Comparison of ENCODE assay signal across 8 cellular contexts in the genomic region with DNA sequence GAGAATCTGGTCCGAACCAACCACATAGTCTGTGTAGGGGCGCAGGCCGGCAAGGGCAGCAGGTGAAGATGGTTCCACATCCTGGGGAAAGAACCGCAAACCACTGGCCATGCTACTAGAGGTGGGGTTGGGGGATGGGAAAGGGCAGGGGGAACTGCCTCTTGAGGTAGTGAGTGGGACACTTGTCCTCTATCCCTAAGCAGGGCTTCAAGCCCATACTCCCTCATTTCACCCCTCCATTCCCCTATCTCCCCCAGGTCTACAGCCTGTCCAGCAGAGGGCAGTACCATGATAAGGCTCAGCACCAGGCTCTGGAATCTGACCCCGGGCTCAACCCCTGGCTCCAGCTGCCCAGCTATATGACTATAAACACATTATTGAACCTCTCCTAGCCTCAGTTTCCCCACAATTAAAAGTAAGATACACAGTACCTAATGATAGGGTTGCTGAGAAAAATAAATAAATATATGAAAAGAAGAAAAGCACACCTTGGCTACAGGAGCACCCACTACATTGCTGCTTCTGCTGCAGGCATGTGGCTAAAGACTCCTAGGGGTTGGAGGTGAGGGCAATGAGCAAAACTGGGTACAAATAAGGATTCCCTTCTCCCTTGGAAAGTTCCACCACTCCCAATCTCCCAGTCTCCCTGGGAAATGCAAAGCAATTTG. TPM values are rescaled to one million over a fixed set of nuclear protein-coding genes. Genes with fewer than 3 reads are reported as not detected.
DNase-seq lines count a peak whose midpoint lies in the region; ATAC-seq, FAIRE-seq and TF ChIP-seq lines count a peak whose summit lies in the region.

No MANE protein-coding gene starts in this region.

- DNase-seq in AG10803 (ENCODE audit: low read depth) (peak; percentile 41), T-cell (peak in 23 of 34 experiments; percentile 26 to 53 (median 37)), bronchial epithelial cell (ENCODE audit: low read depth) (peak; percentile 35), lung microvascular endothelial cell (ENCODE audit: low read depth in 2 of 2) (peak; percentile 50 to 59), type B pancreatic cell (ENCODE audit: extremely low spot score, unreplicated experiment) (no peak), NCI-H1694 treated with DMSO at 0.1 percent for 48 hours (lab: John Stamatoyannopoulos, UW) (no peak)

- POLR2A ChIA-PET in T-cell (lab: Charles Lee) = no interaction called here

- ATAC-seq in GM18505 (IDR thresholded peaks at IDR 0.05; ENCODE audit: unreplicated experiment) (peak; percentile 52), HG03442 (IDR thresholded peaks at IDR 0.05; ENCODE audit: unreplicated experiment) (peak; percentile 76), T-cell (replicated peaks in 1 of 4) (peak; percentile 42 to 71 (median 62))

- H3K4me3 ChIP-seq in AG10803 (ENCODE audit: low read length) (no peak overlapping the region), bronchial epithelial cell (ENCODE audit: low read depth, low read length) (no peak overlapping the region)

- no peaks in the 10 kb centered on the region for H3K9me3 Mint-ChIP-seq in T-cell
- H3K9me3 Mint-ChIP-seq in type B pancreatic cell = no peaks in the 10 kb centered on the region

- no peak for FAIRE-seq in bronchial epithelial cell (lab: Jason Lieb, UNC)

- H3K4me3 Mint-ChIP-seq in T-cell (no peak overlapping the region), type B pancreatic cell (no peak overlapping the region)

- H3K27ac Mint-ChIP-seq in T-cell = peak overlapping the region; percentile 25 to 76
- no peak overlapping the region for H3K27ac Mint-ChIP-seq in type B pancreatic cell

- peak; percentile 74 for TF ChIP-seq CTCF in AG10803 (conservative IDR thresholded peaks at IDR 0.05; ENCODE audit: low read length)
- peak; percentile 74 for TF ChIP-seq CTCF in bronchial epithelial cell (IDR thresholded peaks at IDR 0.05; ENCODE audit: insufficient read depth, low read length, severe bottlenecking)
- peak; percentile 71 for TF ChIP-seq CTCF in type B pancreatic cell (conservative IDR thresholded peaks at IDR 0.05)

- no peak for TF ChIP-seq POLR2A in GM18505 (IDR thresholded peaks at IDR 0.05; ENCODE audit: borderline replicate concordance, extremely low read depth, insufficient read depth, insufficient read length)

- H3K27me3 Mint-ChIP-seq in T-cell = no peaks in the 10 kb centered on the region
- no peaks in the 10 kb centered on the region for H3K27me3 Mint-ChIP-seq in type B pancreatic cell

- H3K36me3 ChIP-seq in bronchial epithelial cell (ENCODE audit: control insufficient read depth, insufficient read depth, low read length) = peaks cover 16% of the 10 kb centered on the region

- H3K4me1 Mint-ChIP-seq in T-cell = peaks cover 36 to 46% (median 41%) of the 10 kb centered on the region in 3 donors
- H3K4me1 Mint-ChIP-seq in type B pancreatic cell (ENCODE audit: unreplicated experiment) = peaks cover 14% of the 10 kb centered on the region

- H3K36me3 Mint-ChIP-seq in T-cell = peaks cover 14% of the 10 kb centered on the region
- H3K36me3 Mint-ChIP-seq in type B pancreatic cell = peaks cover 13% of the 10 kb centered on the region

- H3K27me3 ChIP-seq in bronchial epithelial cell (ENCODE audit: control insufficient read depth, insufficient read depth, low read length) = no peaks in the 10 kb centered on the region

- CTCF ChIA-PET in T-cell (lab: Charles Lee) = interaction anchor here (0.6 to 1.0 kb wide), 4 partner anchors 26 to 187 kb away, joined by 3 to 8 read pairs (median 4); no protein-coding TSS in a partner anchor

RNA-seq across cellular contexts. Expression of gene GORASP1, which starts 6.3 kb away (rescaled TPM):
- total RNA-seq in T-cell = 10 to 100 TPM; 26.7 to 55.5 (median 41.5) TPM
- 17.9 and 24.6 TPM in 2 replicates for total RNA-seq in bronchial epithelial cell
- total RNA-seq in lung microvascular endothelial cell = 22.4 and 31.3 TPM in 2 replicates
- 76.5 and 98.4 TPM in 2 replicates for total RNA-seq in type B pancreatic cell (ENCODE audit: low replicate concordance)

RNA-seq across cellular contexts. Expression of gene TTC21A, which starts 6.3 kb away (rescaled TPM):
- 10 to 100 TPM in 1 of 5 donors, 1 to 10 TPM in 4; 3.5 to 12.4 (median 5.4) TPM for total RNA-seq in T-cell
- total RNA-seq in bronchial epithelial cell = 1.1 and 1.8 TPM in 2 replicates
- total RNA-seq in lung microvascular endothelial cell = 1.3 and 1.6 TPM in 2 replicates
- 9.8 and 10.3 TPM in 2 replicates for total RNA-seq in type B pancreatic cell (ENCODE audit: low replicate concordance)

RNA-seq across cellular contexts. Expression of gene WDR48, which starts 49.3 kb away (rescaled TPM):
- total RNA-seq in T-cell (10 to 100 TPM; 54.2 to 90.3 (median 59.9) TPM), bronchial epithelial cell (20.0 and 21.1 TPM in 2 replicates), lung microvascular endothelial cell (25.5 and 29.2 TPM in 2 replicates), type B pancreatic cell (ENCODE audit: low replicate concordance) (45.0 and 61.4 TPM in 2 replicates)

RNA-seq across cellular contexts. Expression of gene SCN11A, which starts 49.4 kb away (rescaled TPM):
- total RNA-seq in T-cell (under 1 TPM; 0.07 to 0.23 (median 0.12) TPM), bronchial epithelial cell (not detected in 2 replicates), lung microvascular endothelial cell (under 0.01 TPM in 2 replicates), type B pancreatic cell (ENCODE audit: low replicate concordance) (0.21 and 1.4 TPM in 2 replicates)

RNA-seq across cellular contexts. Expression of gene CSRNP1, which starts 52.2 kb away (rescaled TPM):
- total RNA-seq in T-cell = 100 to 1,000 TPM in 2 of 5 donors, 10 to 100 TPM in 3; 19.5 to 302 (median 25.0) TPM
- total RNA-seq in bronchial epithelial cell = 5.0 and 7.0 TPM in 2 replicates
- 7.6 and 10.5 TPM in 2 replicates for total RNA-seq in lung microvascular endothelial cell
- 7.5 and 24.5 TPM in 2 replicates for total RNA-seq in type B pancreatic cell (ENCODE audit: low replicate concordance)

Comparison
In these comparisons a context has a peak if more than half of its experiments do, and no peak if none do; other contexts are left out.
1. DNase-seq: peak in AG10803 (single experiment), T-cell (23 of 34), bronchial epithelial cell (single experiment) and lung microvascular endothelial cell (2 of 2); none in type B pancreatic cell (single experiment) and NCI-H1694 treated with DMSO at 0.1 percent for 48 hours (single experiment).
2. Peak in every context shown above with its lines, with median percentiles within 50 percentile points of each other: CTCF ChIP-seq and ATAC-seq.